Comparison of ENCODE assay signal across 21 cellular contexts in genomic region chr20:61256365-61256764, GRCh38. TPM values are rescaled to one million over a fixed set of nuclear protein-coding genes. Genes with fewer than 3 reads are reported as not detected.
"Had no signal": no experiment of that assay in that cellular context is flagged by ENCODE, and none has a peak within 500 bp of the region (broad histone marks: within the 10 kb centered on the region; RNA-seq: fewer than 3 reads in every experiment).

No MANE protein-coding gene starts in this region.

- H3K79me2 ChIP-seq: parathyroid adenoma had no signal

- H3K4me3 ChIP-seq: esophagus muscularis mucosa, gastroesophageal sphincter, lung, psoas muscle, skin epidermis, stomach, upper lobe of left lung, uterus had no signal

- H3K9ac ChIP-seq: parathyroid adenoma had no signal

- H3K9me3 ChIP-seq: esophagus muscularis mucosa, psoas muscle, upper lobe of left lung, uterus had no signal

- H2AFZ ChIP-seq: parathyroid adenoma had no signal

- DNase-seq: effector memory CD4-positive, alpha-beta T cell; glutamatergic neuron; islet precursor cell; left colon; left ventricle myocardium superior; mesendoderm; naive B cell; psoas muscle; retina; stimulated activated CD4-positive, alpha-beta T cell treated with anti-CD3 and anti-CD28 coated beads, Interleukin-2, amount 100 ng/mL, for 24 hours; stimulated activated CD4-positive, alpha-beta T cell treated with anti-CD3 and anti-CD28 coated beads, Interleukin-4, amount 100 ng/mL, for 4 hours; stimulated activated naive B cell treated with anti-CD40 and anti-IgM and Interleukin-4, amounts not matched to agents 10 μg/mL and 1 μg/mL and 100 μg/mL, for 72 hours; stomach; substantia nigra; uterus had no signal

- H3K27ac ChIP-seq: esophagus muscularis mucosa, gastroesophageal sphincter, parathyroid adenoma, psoas muscle, skin epidermis, stomach, upper lobe of left lung, uterus had no signal

- H3K36me3 ChIP-seq: esophagus muscularis mucosa, gastroesophageal sphincter, stomach, upper lobe of left lung, uterus had no signal

- H3K4me1 ChIP-seq: parathyroid adenoma, psoas muscle had no signal

RNA-seq across cellular contexts. Expression of gene CDH4, which starts 4.3 kb away (rescaled TPM):
- total RNA-seq: left ventricle myocardium superior had no signal
